35 cellular contexts compared by ENCODE assay signal in the genomic region with DNA sequence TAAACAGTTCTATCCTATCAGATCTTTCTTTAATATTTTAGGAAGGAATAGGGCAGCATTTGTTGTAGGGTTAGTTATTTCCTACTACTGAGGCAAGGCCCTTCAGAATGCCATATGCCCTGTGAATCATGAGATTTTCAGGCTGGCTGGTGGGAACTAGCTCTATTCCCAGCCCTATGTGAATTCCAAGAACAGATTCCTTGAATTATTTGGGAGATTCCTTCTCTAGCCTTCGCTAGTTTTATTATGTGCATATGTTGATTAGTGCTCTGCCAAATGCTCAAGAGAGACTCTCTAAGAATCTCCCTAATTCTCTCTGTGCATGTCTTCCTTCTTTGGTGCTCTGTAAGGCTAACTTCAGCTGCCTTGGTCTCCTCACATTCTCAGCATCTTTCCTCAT.
"Had no signal": no experiment of that assay in that cellular context is flagged by ENCODE, and none has a peak within 500 bp of the region (broad histone marks: within the 10 kb centered on the region; RNA-seq: fewer than 3 reads in every experiment).

No MANE protein-coding gene starts in this region.

- H3K4me3 ChIP-seq: ascending aorta, breast epithelium, cardiac muscle cell, esophagus muscularis mucosa, gastrocnemius medialis had no signal

- H3K27ac ChIP-seq: ascending aorta, breast epithelium, cardiac muscle cell, esophagus muscularis mucosa, foreskin keratinocyte, gastrocnemius medialis, WERI-Rb-1 had no signal

- ATAC-seq: activated CD4-positive, alpha-beta T cell treated with anti-CD3 and anti-CD28 coated beads for 36 hours; activated CD8-positive, alpha-beta memory T cell treated with anti-CD3 and anti-CD28 coated beads, Interleukin-2, amount 10 ng/mL, durations not matched to agents 7 days and 5 days; activated CD8-positive, alpha-beta T cell treated with anti-CD3 and anti-CD28 coated beads, Interleukin-2, amount 10 ng/mL, durations not matched to agents 7 days and 5 days; activated naive CD4-positive, alpha-beta T cell treated with anti-CD3 and anti-CD28 coated beads, Interleukin-2, amount 50 U/mL, for 72 hours; effector memory CD8-positive, alpha-beta T cell; foreskin keratinocyte; gastrocnemius medialis; T-helper 17 cell had no signal

- H3K36me3 ChIP-seq: ascending aorta, breast epithelium, cardiac muscle cell, esophagus muscularis mucosa, gastrocnemius medialis, WERI-Rb-1 had no signal

- H3K4me1 Mint-ChIP-seq: activated CD4-positive, alpha-beta T cell treated with anti-CD3 and anti-CD28 coated beads for 36 hours; activated CD4-positive, alpha-beta T cell treated with anti-CD3 and anti-CD28 coated beads, Interleukin-2, amount 10 ng/mL, durations not matched to agents 24 days and 14 days; activated CD8-positive, alpha-beta memory T cell treated with anti-CD3 and anti-CD28 coated beads, Interleukin-2, amount 10 ng/mL, durations not matched to agents 7 days and 5 days; activated naive CD8-positive, alpha-beta T cell treated with anti-CD3 and anti-CD28 coated beads, Interleukin-2, amount 10 ng/mL, durations not matched to agents 7 days and 5 days; brain; central memory CD8-positive, alpha-beta T cell; T-helper 17 cell had no signal

- H3K4me3 Mint-ChIP-seq: activated CD4-positive, alpha-beta memory T cell treated with anti-CD3 and anti-CD28 coated beads for 36 hours; activated CD4-positive, alpha-beta T cell treated with anti-CD3 and anti-CD28 coated beads for 36 hours; activated CD4-positive, alpha-beta T cell treated with anti-CD3 and anti-CD28 coated beads, Interleukin-2, amount 10 ng/mL, durations not matched to agents 24 days and 14 days; activated CD8-positive, alpha-beta memory T cell treated with anti-CD3 and anti-CD28 coated beads, Interleukin-2, amount 10 ng/mL, durations not matched to agents 7 days and 5 days; activated CD8-positive, alpha-beta T cell treated with anti-CD3 and anti-CD28 coated beads, Interleukin-2, amount 10 ng/mL, durations not matched to agents 7 days and 5 days; activated naive CD4-positive, alpha-beta T cell treated with anti-CD3 and anti-CD28 coated beads for 36 hours; activated naive CD8-positive, alpha-beta T cell treated with anti-CD3 and anti-CD28 coated beads, Interleukin-2, amount 10 ng/mL, durations not matched to agents 7 days and 5 days; activated T-helper 1 cell treated with anti-CD3 and anti-CD28 coated beads, Interleukin-12 subunit alpha, Interleukin-12 subunit beta, Interleukin-2, Interleukin-4 antibody, amounts not matched to agents 30 ng/mL and 10 ng/mL and 1 ng/mL, durations not matched to agents 14 hours and 24 hours and 36 hours; brain; central memory CD8-positive, alpha-beta T cell; effector memory CD8-positive, alpha-beta T cell; T-helper 17 cell; T-helper 2 cell treated with Interferon-gamma antibody and Interleukin-4, amounts not matched to agents 5 μg/mL and 100 μg/mL, for 36 hours had no signal

- H3K9me3 Mint-ChIP-seq: activated CD4-positive, alpha-beta memory T cell treated with anti-CD3 and anti-CD28 coated beads for 36 hours; activated CD4-positive, alpha-beta T cell treated with anti-CD3 and anti-CD28 coated beads, Interleukin-2, amount 10 ng/mL, durations not matched to agents 24 days and 14 days; activated naive CD4-positive, alpha-beta T cell treated with anti-CD3 and anti-CD28 coated beads for 36 hours; activated naive CD4-positive, alpha-beta T cell treated with anti-CD3 and anti-CD28 coated beads, Interleukin-2, amount 50 U/mL, for 72 hours; activated naive CD8-positive, alpha-beta T cell treated with anti-CD3 and anti-CD28 coated beads, Interleukin-2, amount 10 ng/mL, durations not matched to agents 7 days and 5 days; activated T-helper 1 cell treated with anti-CD3 and anti-CD28 coated beads, Interleukin-12 subunit alpha, Interleukin-12 subunit beta, Interleukin-2, Interleukin-4 antibody, amounts not matched to agents 30 ng/mL and 10 ng/mL and 1 ng/mL, durations not matched to agents 14 hours and 24 hours and 36 hours; activated T-helper 2 cell treated with anti-CD3 and anti-CD28 coated beads, Interferon-gamma antibody, Interleukin-2, Interleukin-4, amounts not matched to agents 10 μg/mL and 5 μg/mL and 100 μg/mL, durations not matched to agents 14 hours and 24 hours and 36 hours; central memory CD8-positive, alpha-beta T cell; effector memory CD8-positive, alpha-beta T cell; T-helper 2 cell treated with Interferon-gamma antibody and Interleukin-4, amounts not matched to agents 5 μg/mL and 100 μg/mL, for 36 hours had no signal

- H3K27ac Mint-ChIP-seq: activated CD4-positive, alpha-beta memory T cell treated with anti-CD3 and anti-CD28 coated beads for 36 hours; activated CD4-positive, alpha-beta T cell treated with anti-CD3 and anti-CD28 coated beads for 36 hours; activated CD4-positive, alpha-beta T cell treated with anti-CD3 and anti-CD28 coated beads, Interleukin-2, amount 10 ng/mL, durations not matched to agents 24 days and 14 days; activated CD8-positive, alpha-beta memory T cell treated with anti-CD3 and anti-CD28 coated beads, Interleukin-2, amount 10 ng/mL, durations not matched to agents 7 days and 5 days; activated CD8-positive, alpha-beta T cell treated with anti-CD3 and anti-CD28 coated beads, Interleukin-2, amount 10 ng/mL, durations not matched to agents 7 days and 5 days; activated naive CD4-positive, alpha-beta T cell treated with anti-CD3 and anti-CD28 coated beads for 36 hours; activated naive CD4-positive, alpha-beta T cell treated with anti-CD3 and anti-CD28 coated beads, Interleukin-2, amount 50 U/mL, for 72 hours; activated naive CD8-positive, alpha-beta T cell treated with anti-CD3 and anti-CD28 coated beads, Interleukin-2, amount 10 ng/mL, durations not matched to agents 7 days and 5 days; activated T-helper 1 cell treated with anti-CD3 and anti-CD28 coated beads, Interleukin-12 subunit alpha, Interleukin-12 subunit beta, Interleukin-2, Interleukin-4 antibody, amounts not matched to agents 30 ng/mL and 10 ng/mL and 1 ng/mL, durations not matched to agents 14 hours and 24 hours and 36 hours; activated T-helper 2 cell treated with anti-CD3 and anti-CD28 coated beads, Interferon-gamma antibody, Interleukin-2, Interleukin-4, amounts not matched to agents 10 μg/mL and 5 μg/mL and 100 μg/mL, durations not matched to agents 14 hours and 24 hours and 36 hours; effector memory CD8-positive, alpha-beta T cell; T-helper 17 cell; T-helper 2 cell treated with Interferon-gamma antibody and Interleukin-4, amounts not matched to agents 5 μg/mL and 100 μg/mL, for 36 hours had no signal

- H3K4me1 ChIP-seq: ascending aorta, breast epithelium, esophagus muscularis mucosa, foreskin keratinocyte, gastrocnemius medialis had no signal

- H3K36me3 Mint-ChIP-seq: activated CD4-positive, alpha-beta memory T cell treated with anti-CD3 and anti-CD28 coated beads for 36 hours; activated CD8-positive, alpha-beta memory T cell treated with anti-CD3 and anti-CD28 coated beads, Interleukin-2, amount 10 ng/mL, durations not matched to agents 7 days and 5 days; activated naive CD4-positive, alpha-beta T cell treated with anti-CD3 and anti-CD28 coated beads, Interleukin-2, amount 50 U/mL, for 72 hours; activated naive CD8-positive, alpha-beta T cell treated with anti-CD3 and anti-CD28 coated beads, Interleukin-2, amount 10 ng/mL, durations not matched to agents 7 days and 5 days; brain had no signal

- H3K9me3 ChIP-seq: ascending aorta, esophagus muscularis mucosa, gastrocnemius medialis had no signal

- H3K27me3 Mint-ChIP-seq: activated CD4-positive, alpha-beta memory T cell treated with anti-CD3 and anti-CD28 coated beads for 36 hours; activated CD4-positive, alpha-beta T cell treated with anti-CD3 and anti-CD28 coated beads for 36 hours; activated CD4-positive, alpha-beta T cell treated with anti-CD3 and anti-CD28 coated beads, Interleukin-2, amount 10 ng/mL, durations not matched to agents 24 days and 14 days; activated CD8-positive, alpha-beta memory T cell treated with anti-CD3 and anti-CD28 coated beads, Interleukin-2, amount 10 ng/mL, durations not matched to agents 7 days and 5 days; activated naive CD8-positive, alpha-beta T cell treated with anti-CD3 and anti-CD28 coated beads, Interleukin-2, amount 10 ng/mL, durations not matched to agents 7 days and 5 days; brain had no signal

- H3K27me3 ChIP-seq: ascending aorta, cardiac muscle cell, esophagus muscularis mucosa, foreskin keratinocyte, gastrocnemius medialis had no signal

- DNase-seq: activated CD4-positive, alpha-beta memory T cell treated with anti-CD3 and anti-CD28 coated beads for 36 hours; activated CD4-positive, alpha-beta T cell treated with anti-CD3 and anti-CD28 coated beads for 36 hours; activated CD4-positive, alpha-beta T cell treated with anti-CD3 and anti-CD28 coated beads, Interleukin-2, amount 10 ng/mL, durations not matched to agents 24 days and 14 days; activated CD4-positive, CD25-positive, alpha-beta regulatory T cell; activated CD4-positive, CD25-positive, alpha-beta regulatory T cell treated with anti-CD3 and anti-CD28 coated beads, Interleukin-2, amount 50 U/mL, for 72 hours; activated CD8-positive, alpha-beta memory T cell treated with anti-CD3 and anti-CD28 coated beads, Interleukin-2, amount 10 ng/mL, durations not matched to agents 7 days and 5 days; activated CD8-positive, alpha-beta memory T cell treated with anti-CD3 and anti-CD28 coated beads, Interleukin-2, amount 50 U/mL, for 4 hours; activated CD8-positive, alpha-beta T cell treated with anti-CD3 and anti-CD28 coated beads, Interleukin-2, amount 10 ng/mL, durations not matched to agents 7 days and 5 days; activated effector memory CD4-positive, alpha-beta T cell treated with anti-CD3 and anti-CD28 coated beads, Interleukin-2, amount 50 U/mL, for 16 hours; activated naive CD4-positive, alpha-beta T cell treated with anti-CD3 and anti-CD28 coated beads for 36 hours; activated naive CD8-positive, alpha-beta T cell treated with anti-CD3 and anti-CD28 coated beads, Interleukin-2, amount 10 ng/mL, durations not matched to agents 7 days and 5 days; activated T-cell treated with anti-CD3 and anti-CD28 coated beads, Interleukin-2, amount 50 U/mL, for 1 hour; activated T-cell treated with anti-CD3 and anti-CD28 coated beads, Interleukin-2, amount 50 U/mL, for 48 hours; cortex of kidney; dermis blood vessel endothelial cell; effector CD4-positive, alpha-beta T cell; effector memory CD8-positive, alpha-beta T cell; erythroblast; foreskin keratinocyte; gastrocnemius medialis; glutamatergic neuron; T-helper 1 cell; T-helper 17 cell; T1000; WERI-Rb-1 had no signal
